Comparison of ENCODE assay signal across 13 cellular contexts in genomic region chr17:83100853-83101391, GRCh38. TPM values are rescaled to one million over a fixed set of nuclear protein-coding genes. Genes with fewer than 3 reads are reported as not detected.
DNase-seq lines count a peak whose midpoint lies in the region; ATAC-seq and TF ChIP-seq lines count a peak whose summit lies in the region.
"Had no signal": no experiment of that assay in that cellular context is flagged by ENCODE, and none has a peak within 500 bp of the region (broad histone marks: within the 10 kb centered on the region; RNA-seq: fewer than 3 reads in every experiment).

No MANE protein-coding gene starts in this region.

- no peak for ATAC-seq in heart left ventricle
- no peak for ATAC-seq in Right ventricle myocardium inferior
- peak; percentile 11 for ATAC-seq in mucosa of descending colon

- no peak for TF ChIP-seq POLR2A in heart left ventricle (IDR thresholded peaks at IDR 0.05)

- H3K27ac ChIP-seq in heart left ventricle (peak overlapping the region in 10 of 12 donors; percentile 12 to 77 (median 54)), VCaP (peak overlapping the region; percentile 16; the same call in 1 of the 2 replicates)

- TF ChIP-seq CTCF in heart left ventricle (IDR thresholded peaks at IDR 0.05), result no peak
- TF ChIP-seq CTCF in VCaP (conservative IDR thresholded peaks at IDR 0.05), result no peak
- no peak for TF ChIP-seq CTCF in mucosa of descending colon (IDR thresholded peaks at IDR 0.05)

- H3K4me3 ChIP-seq in heart left ventricle, result no peak overlapping the region
- H3K4me3 ChIP-seq in mucosa of descending colon, result no peak overlapping the region

- H3K9me3 ChIP-seq in heart left ventricle, result no peaks in the 10 kb centered on the region
- H3K9me3 ChIP-seq in mucosa of descending colon, result no peaks in the 10 kb centered on the region

- peaks cover 0 to 49% (median 36%) of the 10 kb centered on the region in 12 donors for H3K4me1 ChIP-seq in heart left ventricle
- H3K4me1 ChIP-seq in mucosa of descending colon (ENCODE audit: low read depth), result peaks cover 49% of the 10 kb centered on the region

- DNase-seq in heart left ventricle (no peak), Right ventricle myocardium inferior (ENCODE audit: missing footprints) (no peak), mucosa of descending colon (peak; percentile 37 to 69 (median 63)), foreskin melanocyte (no peak), ureter (ENCODE audit: low spot score) (no peak), occipital lobe (lab: John Stamatoyannopoulos, UW) (no peak)
- no peak for DNase-seq in central memory CD4-positive, alpha-beta T cell
- DNase-seq: activated CD4-positive, alpha-beta T cell treated with anti-CD3 and anti-CD28 coated beads for 1 hour; amniotic stem cell; midbrain; OCI-M1; stimulated activated CD4-positive, alpha-beta T cell treated with anti-CD3 and anti-CD28 coated beads, Interleukin-2, amount 100 ng/mL, for 48 hours had no signal

- H3K27me3 ChIP-seq in heart left ventricle, result peaks cover 0 to 17% (median 0%) of the 10 kb centered on the region in 9 donors

- intact Hi-C loops in heart left ventricle (cut with DNase I) (no loop called here), Right ventricle myocardium inferior (cut with DNase I) (no loop called here), mucosa of descending colon (cut with DNase I, micrococcal nuclease) (no loop called here)

- 29 to 44% (median 37%) methylated on average over 22 of the region's 22 CpGs for WGBS in heart left ventricle, 4 donors

- H3K36me3 ChIP-seq in heart left ventricle (peaks cover 0 to 4% (median 3%) of the 10 kb centered on the region in 9 donors), mucosa of descending colon (ENCODE audit: low read depth) (no peaks in the 10 kb centered on the region)

RNA-seq across cellular contexts. Expression of gene METRNL, which starts 21.5 kb away (rescaled TPM):
- total RNA-seq in heart left ventricle (100 to 1,000 TPM in 1 of 9 donors, 10 to 100 TPM in 8; 60.6 to 121 (median 79.5) TPM), Right ventricle myocardium inferior (70.1 TPM), mucosa of descending colon (100 to 1,000 TPM in 2 of 3 donors, 10 to 100 TPM in 1; 78.6 to 134 (median 116) TPM), ureter (74.4 TPM), occipital lobe (22.3 TPM)
- 100 to 1,000 TPM in 1 of 2 donors, 10 to 100 TPM in 1; 59.4 to 144 TPM for polyA plus RNA-seq in heart left ventricle

Comparison
In these comparisons a context has a peak if more than half of its experiments do, and no peak if none do; other contexts are left out.
1. DNase-seq: peak in mucosa of descending colon (3 of 3); none in heart left ventricle (0 of 5), Right ventricle myocardium inferior (single experiment), foreskin melanocyte (single experiment), ureter (single experiment), occipital lobe (single experiment) and central memory CD4-positive, alpha-beta T cell (single experiment).